11 cellular contexts compared by ENCODE assay signal in the genomic region with DNA sequence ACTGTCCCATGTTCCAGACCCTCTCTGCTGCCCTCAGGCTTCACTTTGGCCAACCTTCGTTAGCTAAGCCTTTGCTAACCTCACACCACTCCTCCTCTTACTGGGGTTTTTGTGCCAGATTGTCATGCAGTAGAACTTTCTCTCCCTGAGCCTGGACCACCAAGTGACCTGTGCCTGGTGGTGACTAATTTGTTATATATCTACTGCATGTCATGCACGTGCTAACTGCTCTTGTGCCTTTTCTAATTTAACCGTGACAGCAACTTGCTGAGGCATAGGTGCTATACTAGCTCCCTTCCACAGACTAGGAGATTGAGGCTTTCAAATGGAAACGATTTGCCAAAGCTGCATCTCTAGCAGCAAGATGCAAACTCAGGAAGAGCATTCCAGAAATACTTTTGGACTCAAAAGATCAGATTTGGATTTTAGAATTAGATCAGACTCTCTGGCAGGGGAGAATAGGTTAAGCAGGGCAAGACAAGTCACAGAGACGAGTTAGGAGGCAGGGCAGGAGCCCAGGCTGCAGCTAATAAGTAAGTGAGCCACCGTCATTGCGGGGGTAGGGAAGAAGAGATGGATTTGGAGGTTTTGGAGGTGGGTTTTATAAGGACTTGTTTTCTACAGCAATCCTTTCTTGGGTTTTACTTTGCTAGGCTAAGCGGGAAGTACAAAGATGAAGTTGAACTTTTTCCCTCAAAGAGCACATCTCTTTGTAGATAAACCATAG. TPM values are rescaled to one million over a fixed set of nuclear protein-coding genes. Genes with fewer than 3 reads are reported as not detected.
DNase-seq lines count a peak whose midpoint lies in the region; ATAC-seq, FAIRE-seq and TF ChIP-seq lines count a peak whose summit lies in the region.
"Had no signal": no experiment of that assay in that cellular context is flagged by ENCODE, and none has a peak within 500 bp of the region (broad histone marks: within the 10 kb centered on the region; RNA-seq: fewer than 3 reads in every experiment).

No MANE protein-coding gene starts in this region.

- peaks cover 14% of the 10 kb centered on the region; the same call in 1 of the 2 replicates for H3K4me1 ChIP-seq in H9 (ENCODE audit: insufficient read depth, low read length)
- peaks cover 21% of the 10 kb centered on the region for H3K4me1 ChIP-seq in astrocyte (ENCODE audit: insufficient read depth, low read length)
- H3K4me1 ChIP-seq in sigmoid colon: peaks cover 0 to 30% (median 15%) of the 10 kb centered on the region in 4 donors
- no peaks in the 10 kb centered on the region for H3K4me1 ChIP-seq in ovary (ENCODE audit: insufficient read depth)

- no peak overlapping the region for H2BK20ac ChIP-seq in H9 (ENCODE audit: low read depth, low read length, poor library complexity, severe bottlenecking)

- no CpG with 5 or more reads among the region's 8 CpGs for WGBS in H9 (ENCODE audit: extremely low coverage, insufficient read length, low lambda C conversion rate)
- WGBS in sigmoid colon, 2 donors: 84 to 86% methylated on average over 8 of the region's 8 CpGs
- 71 to 74% methylated on average over 8 of the region's 8 CpGs for WGBS in lower leg skin, 2 donors
- 66 to 70% (median 70%) methylated on average over 8 of the region's 8 CpGs for WGBS in ovary, 3 donors

- H3K23me2 ChIP-seq in H9 (ENCODE audit: insufficient read length, low read depth, low read length, poor library complexity, severe bottlenecking): peaks cover 10% of the 10 kb centered on the region

- no peak overlapping the region for H2BK5ac ChIP-seq in H9 (ENCODE audit: insufficient read length, low read length)

- H3K79me2 ChIP-seq in H9 (ENCODE audit: insufficient read depth, low read length) (no peaks in the 10 kb centered on the region), astrocyte (ENCODE audit: insufficient read depth, low read length) (peaks cover 23% of the 10 kb centered on the region)

- no peaks in the 10 kb centered on the region for H3K79me1 ChIP-seq in H9 (ENCODE audit: insufficient read depth, low read depth, low read length, poor library complexity, severe bottlenecking)

- FAIRE-seq in astrocyte (lab: Jason Lieb, UNC): no peak
- FAIRE-seq: frontal cortex had no signal

- peaks cover 3% of the 10 kb centered on the region for H3K36me3 ChIP-seq in astrocyte (ENCODE audit: insufficient read depth, low read length)
- peaks cover 0 to 14% (median 0%) of the 10 kb centered on the region in 4 donors for H3K36me3 ChIP-seq in sigmoid colon
- H3K36me3 ChIP-seq in ovary: no peaks in the 10 kb centered on the region

- DNase-seq in CD4-positive, alpha-beta T cell: no peak
- DNase-seq in H9 (no peak), astrocyte (ENCODE audit: low read depth) (no peak), sigmoid colon (no peak), lower leg skin (ENCODE audit: low spot score in 2 of 2) (no peak), ovary (no peak)
- no peak for DNase-seq in naive thymus-derived CD8-positive, alpha-beta T cell
- DNase-seq: stimulated activated CD4-positive, alpha-beta T cell treated with anti-CD3 and anti-CD28 coated beads, Interleukin-1b, Interleukin-23, amount 100 ng/mL, for 48 hours; stomach had no signal

- H4K8ac ChIP-seq in H9 (replicated peaks; ENCODE audit: insufficient read length, low read depth, low read length): no peak overlapping the region

- H3K9me3 Mint-ChIP-seq in CD4-positive, alpha-beta T cell: no peaks in the 10 kb centered on the region
- H3K9me3 Mint-ChIP-seq in H9: no peaks in the 10 kb centered on the region; a peak in 1 of 5 replicates
- H3K9me3 Mint-ChIP-seq in astrocyte (ENCODE audit: unreplicated experiment): no peaks in the 10 kb centered on the region
- no peaks in the 10 kb centered on the region for H3K9me3 Mint-ChIP-seq in naive thymus-derived CD8-positive, alpha-beta T cell

- no peak overlapping the region for H3K23ac ChIP-seq in H9 (ENCODE audit: insufficient read length, low read depth, low read length)

- H3K27ac Mint-ChIP-seq in CD4-positive, alpha-beta T cell: peak overlapping the region; percentile 89
- H3K27ac Mint-ChIP-seq in H9 (no peak overlapping the region), astrocyte (ENCODE audit: unreplicated experiment) (no peak overlapping the region)
- peak overlapping the region in 7 of 10 donors; percentile 3 to 98 (median 64) for H3K27ac Mint-ChIP-seq in naive thymus-derived CD8-positive, alpha-beta T cell

- H3K4ac ChIP-seq in H9 (ENCODE audit: low read depth, low read length): no peak overlapping the region

- TF ChIP-seq CTCF in CD4-positive, alpha-beta T cell (IDR thresholded peaks at IDR 0.05): no peak
- TF ChIP-seq CTCF in H9 (conservative IDR thresholded peaks at IDR 0.05) (no peak), astrocyte (IDR thresholded peaks at IDR 0.05; ENCODE audit: insufficient read depth, low read depth, low read length) (no peak), sigmoid colon (IDR thresholded peaks at IDR 0.05) (no peak), lower leg skin (IDR thresholded peaks at IDR 0.05) (no peak), ovary (IDR thresholded peaks at IDR 0.05) (no peak)

- H3K9ac ChIP-seq in H9 (ENCODE audit: extremely low read depth, insufficient read length, low read length): no peak overlapping the region
- no peak overlapping the region for H3K9ac ChIP-seq in astrocyte (ENCODE audit: low read length)

- no peak overlapping the region for H4K5ac ChIP-seq in H9 (ENCODE audit: insufficient read length, low read depth, low read length)

- no peak overlapping the region for H3K18ac ChIP-seq in H9 (ENCODE audit: insufficient read length, low read depth, low read length)

- CTCF ChIA-PET in CD4-positive, alpha-beta T cell (lab: Charles Lee): interaction anchor here (6.9 kb wide), 1 partner anchor 74 kb away, joined by 66 read pairs; no protein-coding TSS in a partner anchor

- no peak overlapping the region for H3K4me3 ChIP-seq in astrocyte (ENCODE audit: insufficient read depth, low read depth, low read length)
- no peak overlapping the region for H3K4me3 ChIP-seq in sigmoid colon
- no peak overlapping the region for H3K4me3 ChIP-seq in lower leg skin (ENCODE audit: low read depth, poor library complexity, severe bottlenecking)
- H3K4me3 ChIP-seq in ovary: no peak overlapping the region

- peaks cover 50% of the 10 kb centered on the region for H3K4me1 Mint-ChIP-seq in CD4-positive, alpha-beta T cell (ENCODE audit: low read depth)
- peaks cover 33 to 36% of the 10 kb centered on the region in 2 experiments for H3K4me1 Mint-ChIP-seq in H9
- H3K4me1 Mint-ChIP-seq in astrocyte (ENCODE audit: low read depth, unreplicated experiment): peaks cover 19% of the 10 kb centered on the region
- H3K4me1 Mint-ChIP-seq in naive thymus-derived CD8-positive, alpha-beta T cell: peaks cover 25 to 44% (median 39%) of the 10 kb centered on the region in 4 donors

- no peaks in the 10 kb centered on the region for H3K9me3 ChIP-seq in CD4-positive, alpha-beta T cell (ENCODE audit: control insufficient read depth, low read length)
- no peaks in the 10 kb centered on the region for H3K9me3 ChIP-seq in H9 (ENCODE audit: control insufficient read depth, low read depth, low read length)
- no peaks in the 10 kb centered on the region for H3K9me3 ChIP-seq in astrocyte (ENCODE audit: insufficient read depth, low read depth, low read length)
- H3K9me3 ChIP-seq in sigmoid colon: no peaks in the 10 kb centered on the region
- no peaks in the 10 kb centered on the region for H3K9me3 ChIP-seq in ovary
- H3K9me3 ChIP-seq: stomach had no signal

- H2BK120ac ChIP-seq in H9 (ENCODE audit: low read depth, low read length, poor library complexity, severe bottlenecking): no peak overlapping the region

- H4K20me1 ChIP-seq in H9 (ENCODE audit: control insufficient read depth, insufficient read depth, insufficient read length) (no peaks in the 10 kb centered on the region), astrocyte (ENCODE audit: insufficient read depth, low read length) (peaks cover 23% of the 10 kb centered on the region)

- H3K27me3 ChIP-seq in CD4-positive, alpha-beta T cell (ENCODE audit: control insufficient read depth, insufficient read depth, low read length): no peaks in the 10 kb centered on the region
- H3K27me3 ChIP-seq in H9 (ENCODE audit: insufficient read depth, low read length): no peaks in the 10 kb centered on the region
- H3K27me3 ChIP-seq in astrocyte (ENCODE audit: insufficient read depth, low read length): no peaks in the 10 kb centered on the region
- no peaks in the 10 kb centered on the region for H3K27me3 ChIP-seq in sigmoid colon
- no peaks in the 10 kb centered on the region for H3K27me3 ChIP-seq in ovary
- H3K27me3 ChIP-seq: stomach had no signal

- no peak overlapping the region for H2BK15ac ChIP-seq in H9 (ENCODE audit: low read depth, low read length)

- no peak overlapping the region for H3K27ac ChIP-seq in CD4-positive, alpha-beta T cell (ENCODE audit: low read depth, low read length)
- H3K27ac ChIP-seq in H9 (ENCODE audit: insufficient read length, low read depth, low read length) (no peak overlapping the region), astrocyte (ENCODE audit: low read depth, low read length) (no peak overlapping the region), sigmoid colon (no peak overlapping the region), ovary (no peak overlapping the region)
- H3K27ac ChIP-seq: stomach had no signal

- intact Hi-C loops in CD4-positive, alpha-beta T cell (cut with DNase I, micrococcal nuclease): loop anchor here (2.0 to 10.0 kb wide), 10 partner anchors 137 to 583 kb away; a partner anchor contains a TSS
- intact Hi-C loops in sigmoid colon (cut with DNase I) (loop anchor here (2.0 to 5.0 kb wide), 2 partner anchors 49 to 160 kb away; a partner anchor contains a TSS), lower leg skin (cut with DNase I; ENCODE audit: low total_unique reads) (no loop called here), ovary (cut with DNase I) (no loop called here)

- peaks cover 46% of the 10 kb centered on the region for H3K36me3 Mint-ChIP-seq in CD4-positive, alpha-beta T cell (ENCODE audit: low read depth)
- peaks cover 0 to 14% (median 6%) of the 10 kb centered on the region in 3 experiments; a peak in 5 of 7 replicates for H3K36me3 Mint-ChIP-seq in H9 (ENCODE audit: insufficient read depth in 1 of 3, low read depth in 3 of 3)
- H3K36me3 Mint-ChIP-seq in astrocyte (ENCODE audit: low read depth, unreplicated experiment): no peaks in the 10 kb centered on the region
- peaks cover 0 to 19% (median 0%) of the 10 kb centered on the region in 3 donors for H3K36me3 Mint-ChIP-seq in naive thymus-derived CD8-positive, alpha-beta T cell

- H3K14ac ChIP-seq in H9 (ENCODE audit: insufficient read depth, low read length): no peak overlapping the region

- no peaks in the 10 kb centered on the region for H3K27me3 Mint-ChIP-seq in CD4-positive, alpha-beta T cell
- H3K27me3 Mint-ChIP-seq in H9 (ENCODE audit: low read depth): peaks cover 3% of the 10 kb centered on the region
- no peaks in the 10 kb centered on the region for H3K27me3 Mint-ChIP-seq in astrocyte (ENCODE audit: low read depth, unreplicated experiment)
- no peaks in the 10 kb centered on the region for H3K27me3 Mint-ChIP-seq in naive thymus-derived CD8-positive, alpha-beta T cell

- no peak for ATAC-seq in CD4-positive, alpha-beta T cell (ENCODE audit: poor library complexity)
- ATAC-seq in naive thymus-derived CD8-positive, alpha-beta T cell: no peak
- no peak for ATAC-seq in GM21381 (IDR thresholded peaks at IDR 0.05; ENCODE audit: unreplicated experiment)

- H3K4me2 ChIP-seq in H9 (ENCODE audit: insufficient read depth, insufficient read length, low read length) (no peak overlapping the region), astrocyte (ENCODE audit: low read length) (peak overlapping the region; percentile 2)

- H3K56ac ChIP-seq in H9 (ENCODE audit: insufficient read length, low read depth, low read length): no peak overlapping the region

- POLR2A ChIA-PET in CD4-positive, alpha-beta T cell (lab: Charles Lee): interaction anchor here (3.6 to 4.9 kb wide), 3 partner anchors 49 to 164 kb away, joined by 23 to 73 read pairs (median 55); a partner anchor contains a TSS
- POLR2A ChIA-PET in naive thymus-derived CD8-positive, alpha-beta T cell (lab: Charles Lee): interaction anchor here (1.3 to 6.3 kb wide), 6 partner anchors 42 to 89 kb away, joined by 3 to 135 read pairs (median 48); a partner anchor contains a TSS

- TF ChIP-seq POLR2A in sigmoid colon (IDR thresholded peaks at IDR 0.05) (no peak), lower leg skin (IDR thresholded peaks at IDR 0.05) (no peak), ovary (IDR thresholded peaks at IDR 0.05) (no peak)

- TF ChIP-seq EP300 in sigmoid colon (IDR thresholded peaks at IDR 0.05): no peak
- no peak for TF ChIP-seq EP300 in ovary (IDR thresholded peaks at IDR 0.05)

- H2BK12ac ChIP-seq in H9 (ENCODE audit: insufficient read length, low read depth, low read length): no peak overlapping the region

- no peak overlapping the region for H3T11ph ChIP-seq in H9 (ENCODE audit: low read length)

- peak overlapping the region; percentile 97 for H3K4me3 Mint-ChIP-seq in CD4-positive, alpha-beta T cell
- peak overlapping the region; percentile 87 to 95 for H3K4me3 Mint-ChIP-seq in H9
- peak overlapping the region; percentile 97 for H3K4me3 Mint-ChIP-seq in astrocyte (ENCODE audit: unreplicated experiment)
- peak overlapping the region; percentile 94 to 100 (median 98) for H3K4me3 Mint-ChIP-seq in naive thymus-derived CD8-positive, alpha-beta T cell

- H2AK5ac ChIP-seq in H9 (ENCODE audit: insufficient read length, low read length): no peak overlapping the region

- no peak overlapping the region for H4K91ac ChIP-seq in H9 (ENCODE audit: insufficient read length, low read depth, low read length)

- H2AFZ ChIP-seq in H9 (ENCODE audit: low read length): no peak overlapping the region
- no peak overlapping the region for H2AFZ ChIP-seq in astrocyte (ENCODE audit: low read depth, low read length)

RNA-seq across cellular contexts. Expression of a gene that starts 1.8 kb away (rescaled TPM):
- 10 to 100 TPM; 36.4 to 38.2 TPM for total RNA-seq in CD4-positive, alpha-beta T cell
- total RNA-seq in H9 (2021): 60.2 and 60.4 TPM in 2 replicates
- total RNA-seq in astrocyte: 51.4 and 53.4 TPM in 2 replicates
- total RNA-seq in naive thymus-derived CD8-positive, alpha-beta T cell: 10 to 100 TPM; 60.4 to 65.4 TPM
- polyA plus RNA-seq in naive thymus-derived CD8-positive, alpha-beta T cell: 100 to 1,000 TPM; 109 to 115 (median 112) TPM
- total RNA-seq in sigmoid colon: 10 to 100 TPM; 41.3 to 63.5 (median 56.8) TPM
- 10 to 100 TPM; 76.3 to 89.7 (median 78.7) TPM for polyA plus RNA-seq in sigmoid colon
- 10 to 100 TPM; 36.8 to 68.7 (median 56.4) TPM for total RNA-seq in lower leg skin
- 10 to 100 TPM; 21.9 to 55.3 (median 37.8) TPM for total RNA-seq in ovary
- 100 to 1,000 TPM in 1 of 2 donors, 10 to 100 TPM in 1; 56.0 to 120 TPM for polyA plus RNA-seq in ovary

RNA-seq across cellular contexts. Expression of a gene that starts 2.8 kb away (rescaled TPM):
- 10 to 100 TPM; 78.0 to 87.9 TPM for total RNA-seq in CD4-positive, alpha-beta T cell
- total RNA-seq in H9 (2021) (66.1 and 68.0 TPM in 2 replicates), astrocyte (4.2 and 8.0 TPM in 2 replicates), sigmoid colon (1 to 10 TPM; 2.8 to 7.7 (median 4.7) TPM), lower leg skin (10 to 100 TPM in 1 of 4 donors, 1 to 10 TPM in 3; 4.8 to 11.9 (median 6.5) TPM), ovary (10 to 100 TPM in 2 of 7 donors, 1 to 10 TPM in 5; 2.4 to 13.4 (median 7.4) TPM)
- total RNA-seq in naive thymus-derived CD8-positive, alpha-beta T cell: 100 to 1,000 TPM; 550 to 574 TPM
- 10 to 100 TPM; 68.3 to 78.7 (median 69.9) TPM for polyA plus RNA-seq in naive thymus-derived CD8-positive, alpha-beta T cell
- polyA plus RNA-seq in sigmoid colon (10 to 100 TPM in 1 of 3 donors, 1 to 10 TPM in 2; 1.4 to 16.4 (median 1.8) TPM), ovary (10 to 100 TPM in 1 of 2 donors, 1 to 10 TPM in 1; 2.9 to 12.8 TPM)

RNA-seq across cellular contexts. Expression of a gene that starts 36.4 kb away (rescaled TPM):
- under 1 TPM; 0.14 to 0.25 TPM for total RNA-seq in CD4-positive, alpha-beta T cell
- total RNA-seq in H9 (2021) (3.9 and 5.2 TPM in 2 replicates), astrocyte (5.8 and 7.1 TPM in 2 replicates), sigmoid colon (1 to 10 TPM in 1 of 4 donors, under 1 TPM in 1, not detected in 2; 0.41 to 1.7 TPM), lower leg skin (under 1 TPM; 0.19 to 0.67 (median 0.35) TPM), ovary (1 to 10 TPM in 6 of 7 donors, under 1 TPM in 1; 0.92 to 6.5 (median 2.2) TPM)
- total RNA-seq in naive thymus-derived CD8-positive, alpha-beta T cell: under 1 TPM; 0.57 to 0.77 TPM
- under 1 TPM in 1 of 3 donors, not detected in 2; 0.16 TPM for polyA plus RNA-seq in naive thymus-derived CD8-positive, alpha-beta T cell
- polyA plus RNA-seq in sigmoid colon (10 to 100 TPM in 1 of 3 donors, 1 to 10 TPM in 2; 3.9 to 39.2 (median 7.8) TPM), ovary (1 to 10 TPM in 1 of 2 donors, under 1 TPM in 1; 0.87 to 2.0 TPM)

RNA-seq across cellular contexts. Expression of a gene that starts 50.0 kb away (rescaled TPM):
- total RNA-seq in CD4-positive, alpha-beta T cell: 10 to 100 TPM; 84.0 to 87.5 TPM
- total RNA-seq in H9 (2021) (35.0 and 36.6 TPM in 2 replicates), astrocyte (23.6 and 26.3 TPM in 2 replicates), sigmoid colon (10 to 100 TPM; 18.9 to 47.9 (median 33.2) TPM), lower leg skin (10 to 100 TPM; 26.4 to 58.2 (median 44.7) TPM), ovary (10 to 100 TPM; 24.8 to 45.7 (median 35.7) TPM)
- total RNA-seq in naive thymus-derived CD8-positive, alpha-beta T cell: 100 to 1,000 TPM; 265 to 270 TPM
- 10 to 100 TPM; 46.4 to 82.1 (median 57.8) TPM for polyA plus RNA-seq in naive thymus-derived CD8-positive, alpha-beta T cell
- polyA plus RNA-seq in sigmoid colon (10 to 100 TPM; 27.0 to 40.2 (median 29.1) TPM), ovary (10 to 100 TPM; 41.6 to 60.7 TPM)

Comparison
In these comparisons a context has a peak if more than half of its experiments do, and no peak if none do; other contexts are left out.
1. H3K27ac Mint-ChIP-seq: peak in CD4-positive, alpha-beta T cell (single experiment) and naive thymus-derived CD8-positive, alpha-beta T cell (7 of 10); none in H9 (0 of 3) and astrocyte (single experiment).
2. intact Hi-C loops: an anchor here in CD4-positive, alpha-beta T cell (2.0 to 10.0 kb wide) and sigmoid colon (2.0 to 5.0 kb wide); none called in lower leg skin and ovary.
3. Peak in every context shown above with its lines, with median percentiles within 50 percentile points of each other: H3K4me3 Mint-ChIP-seq.